8 cellular contexts compared by ENCODE assay signal in genomic region chr15:64381000-64381751, GRCh38. TPM values are rescaled to one million over a fixed set of nuclear protein-coding genes. Genes with fewer than 3 reads are reported as not detected.
DNase-seq lines count a peak whose midpoint lies in the region; ATAC-seq and TF ChIP-seq lines count a peak whose summit lies in the region.

PCLAF (minus strand) TSS chr15:64381441; CDS start chr15:64381371, 70 bp downstream.

- no peaks in the 10 kb centered on the region for H3K27me3 Mint-ChIP-seq in Caco-2 (ENCODE audit: insufficient read depth, unreplicated experiment)
- no peaks in the 10 kb centered on the region for H3K27me3 Mint-ChIP-seq in effector memory CD8-positive, alpha-beta T cell

- CTCF ChIA-PET in Caco-2 (lab: Charles Lee), result no interaction called here

- no peaks in the 10 kb centered on the region for H3K9me3 Mint-ChIP-seq in Caco-2 (ENCODE audit: unreplicated experiment)
- H3K9me3 Mint-ChIP-seq in effector memory CD8-positive, alpha-beta T cell, result no peaks in the 10 kb centered on the region

- peaks cover 6% of the 10 kb centered on the region for H3K4me1 Mint-ChIP-seq in Caco-2 (ENCODE audit: low read depth, unreplicated experiment)
- peaks cover 10 to 12% of the 10 kb centered on the region in 2 donors for H3K4me1 Mint-ChIP-seq in effector memory CD8-positive, alpha-beta T cell (ENCODE audit: low read depth in 2 of 2)

- peak within 1 kb of the TSS; percentile 95 for H3K27ac Mint-ChIP-seq in Caco-2 (ENCODE audit: unreplicated experiment)
- peak within 1 kb of the TSS; percentile 62 to 63 for H3K27ac Mint-ChIP-seq in effector memory CD8-positive, alpha-beta T cell

- no peaks in the 10 kb centered on the region for H3K9me3 ChIP-seq in Caco-2

- peak within 1 kb of the TSS; percentile 50 for H3K4me3 ChIP-seq in Caco-2 (ENCODE audit: low read depth, low read length)

- H3K4me3 Mint-ChIP-seq in Caco-2 (ENCODE audit: unreplicated experiment), result peak within 1 kb of the TSS; percentile 90
- H3K4me3 Mint-ChIP-seq in effector memory CD8-positive, alpha-beta T cell, result peak within 1 kb of the TSS; percentile 84 to 88

- intact Hi-C loops in Caco-2 (cut with micrococcal nuclease; ENCODE audit: unreplicated experiment), result loop anchor here (1.0 kb wide), 1 partner anchor 172 kb away; no protein-coding TSS in a partner anchor

- H3K4me1 ChIP-seq in Caco-2, result no peaks in the 10 kb centered on the region; the same call in none of the 2 replicates

- no peaks in the 10 kb centered on the region for H3K27me3 ChIP-seq in Caco-2 (replicated peaks; ENCODE audit: control insufficient read depth, insufficient read depth, low read length)

- H3K36me3 ChIP-seq in Caco-2 (ENCODE audit: control insufficient read depth, insufficient read depth, low read length), result no peaks in the 10 kb centered on the region

- ATAC-seq in GM21367 (IDR thresholded peaks at IDR 0.05; ENCODE audit: unreplicated experiment), result peak; percentile 87
- peak; percentile 100 for ATAC-seq in effector memory CD8-positive, alpha-beta T cell (replicated peaks)

- TF ChIP-seq CTCF in Caco-2 (IDR thresholded peaks at IDR 0.05; ENCODE audit: insufficient read depth in 1 of 2, low read depth in 1 of 2, low read length in 1 of 2, severe bottlenecking in 1 of 2, unreplicated experiment in 1 of 2), result peak in 1 of 2 experiments; percentile 5

- H3K36me3 Mint-ChIP-seq in Caco-2 (ENCODE audit: insufficient read depth, unreplicated experiment), result peaks cover 33% of the 10 kb centered on the region
- peaks cover 6% of the 10 kb centered on the region for H3K36me3 Mint-ChIP-seq in effector memory CD8-positive, alpha-beta T cell (ENCODE audit: insufficient read depth)

- POLR2A ChIA-PET in Caco-2 (lab: Charles Lee), result interaction anchor here (0.6 kb wide), 1 partner anchor 133 kb away, joined by 3 read pairs; no protein-coding TSS in a partner anchor

- DNase-seq in Caco-2 (peak; percentile 96 to 97), HT1080 (ENCODE audit: low read depth) (peak; percentile 95), NOMO-1 (lab: John Stamatoyannopoulos, UW; ENCODE audit: unreplicated experiment in 2 of 2) (peak; percentile 98), medulla oblongata (ENCODE audit: extremely low spot score) (peak; percentile 97)
- DNase-seq in activated CD8-positive, alpha-beta memory T cell treated with anti-CD3 and anti-CD28 coated beads for 24 hours, result peak; percentile 95
- DNase-seq in effector memory CD8-positive, alpha-beta T cell, result peak; percentile 85 to 88 (median 86)
- DNase-seq in stimulated activated CD4-positive, alpha-beta T cell treated with anti-CD3 and anti-CD28 coated beads, TNF-alpha, amount 100 ng/mL, for 48 hours (ENCODE audit: low read depth in 3 of 3), result peak; percentile 91 to 94 (median 93)

- TSS peak; percentile 62 for BruUV-seq in Caco-2 (replicated peaks; lab: Mats Ljungman, UMichigan)

RNA-seq across cellular contexts. Expression of gene PCLAF, which starts in this region (rescaled TPM):
- total RNA-seq in Caco-2 (2022), result 93.7 and 96.9 TPM in 2 replicates
- 52.0 and 120 TPM in 2 replicates for total RNA-seq in HT1080 (2014; rRNA removed; shearing (Covaris generic))
- 177 and 196 TPM in 2 replicates for polyA plus RNA-seq in HT1080 (2015; cell fraction: cytosol; rRNA removed)
- 125 and 130 TPM in 2 replicates for polyA plus RNA-seq in HT1080 (2015; cell fraction: nucleus; rRNA removed)

Comparison
In these comparisons a context has a peak if more than half of its experiments do, and no peak if none do; other contexts are left out.
1. Peak in every context shown above with its lines: DNase-seq, ATAC-seq and H3K4me3 ChIP-seq.